ENCODE assay signal across 11 cellular contexts in the genomic region with DNA sequence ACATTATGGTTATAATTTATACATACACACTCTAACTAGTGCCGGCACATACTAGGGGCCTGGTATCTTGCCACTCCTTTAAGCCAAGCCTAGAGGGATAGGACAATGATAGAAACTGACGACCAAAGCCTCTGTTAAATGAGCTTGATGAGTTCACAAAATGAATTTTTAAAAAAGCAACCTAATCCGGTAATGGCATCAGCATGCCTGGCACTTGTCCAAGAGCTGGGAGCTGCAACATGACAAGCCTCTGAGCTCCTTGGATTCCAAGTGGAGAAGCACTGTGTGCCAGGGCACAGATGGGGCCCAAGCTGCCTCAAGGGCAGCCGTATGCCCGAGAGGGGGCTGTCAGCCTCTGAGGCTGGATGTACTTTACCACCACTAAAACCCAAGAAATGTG. TPM values are rescaled to one million over a fixed set of nuclear protein-coding genes. Genes with fewer than 3 reads are reported as not detected.
A peak's percentile ranks its signal among the peaks of the same experiment; 100 is the strongest.
DNase-seq lines count a peak whose midpoint lies in the region; ATAC-seq and TF ChIP-seq lines count a peak whose summit lies in the region.
"Had no signal": no experiment of that assay in that cellular context is flagged by ENCODE, and none has a peak within 500 bp of the region (broad histone marks: within the 10 kb centered on the region; RNA-seq: fewer than 3 reads in every experiment).

No MANE protein-coding gene starts in this region.

- H3K27ac Mint-ChIP-seq in endodermal cell: no peak overlapping the region
- no peak overlapping the region for H3K27ac Mint-ChIP-seq in stimulated activated naive B cell treated with anti-CD40 and anti-IgM and Interleukin-4, amounts not matched to agents 10 μg/mL and 1 μg/mL and 100 μg/mL, for 72 hours
- H3K27ac Mint-ChIP-seq: T-helper 1 cell treated with Interleukin-12 subunit alpha and Interleukin-12 subunit beta and Interleukin-4 antibody, amounts not matched to agents 30 μg/mL and 1 μg/mL, for 36 hours had no signal

- H3K4me3 Mint-ChIP-seq in endodermal cell: peak overlapping the region; percentile 56
- no peak overlapping the region for H3K4me3 Mint-ChIP-seq in stimulated activated naive B cell treated with anti-CD40 and anti-IgM and Interleukin-4, amounts not matched to agents 10 μg/mL and 1 μg/mL and 100 μg/mL, for 72 hours
- H3K4me3 Mint-ChIP-seq: dendritic cell treated with granulocyte-macrophage colony-stimulating factor and Interleukin-4, amounts not matched to agents 40 ng/mL and 50 ng/mL, for 4 days; natural killer cell treated with Interleukin-12 subunit alpha and Interleukin-12 subunit beta and Interleukin-15 and Interleukin-18, amount 100 ng/mL, for 72 hours; T-helper 1 cell treated with Interleukin-12 subunit alpha and Interleukin-12 subunit beta and Interleukin-4 antibody, amounts not matched to agents 30 μg/mL and 1 μg/mL, for 36 hours had no signal

- no peak overlapping the region for H3K4me3 ChIP-seq in endodermal cell (ENCODE audit: low read length)
- H3K4me3 ChIP-seq in osteoblast (ENCODE audit: insufficient read depth, low read length): no peak overlapping the region
- H3K4me3 ChIP-seq in effector memory CD4-positive, alpha-beta T cell (ENCODE audit: insufficient read depth, low read depth, low read length, poor library complexity, severe bottlenecking): no peak overlapping the region

- H3K9ac ChIP-seq in endodermal cell (ENCODE audit: extremely low read depth, low read length, poor library complexity, severe bottlenecking): no peak overlapping the region

- H3K79me2 ChIP-seq in osteoblast (ENCODE audit: insufficient read depth, low read length): peaks cover 15% of the 10 kb centered on the region

- DNase-seq in DMS 273 treated with DMSO at 0.1 percent for 48 hours (lab: John Stamatoyannopoulos, UW): peak; percentile 97
- peak; percentile 48 for DNase-seq in NCI-H345 (lab: John Stamatoyannopoulos, UW)
- no peak for DNase-seq in endodermal cell
- peak; percentile 86 for DNase-seq in osteoblast (ENCODE audit: insufficient read length, low spot score, missing footprints)
- no peak for DNase-seq in effector memory CD4-positive, alpha-beta T cell
- no peak for DNase-seq in T-helper 9 cell
- DNase-seq in stimulated activated naive B cell treated with anti-CD40 and anti-IgM and Interleukin-4, amounts not matched to agents 10 μg/mL and 1 μg/mL and 100 μg/mL, for 72 hours: no peak

- H3K27ac ChIP-seq in endodermal cell (ENCODE audit: low read depth, low read length) (no peak overlapping the region), osteoblast (ENCODE audit: low read depth, low read length) (no peak overlapping the region)
- no peak overlapping the region for H3K27ac ChIP-seq in effector memory CD4-positive, alpha-beta T cell (ENCODE audit: insufficient read depth, low read length, poor library complexity, severe bottlenecking)

- TF ChIP-seq CTCF in endodermal cell (conservative IDR thresholded peaks at IDR 0.05) (no peak), osteoblast (IDR thresholded peaks at IDR 0.05; ENCODE audit: extremely low read depth, low read depth, low read length) (no peak)

- peaks cover 14% of the 10 kb centered on the region for H4K20me1 ChIP-seq in osteoblast (ENCODE audit: insufficient read depth, low read length)

- H3K36me3 ChIP-seq in endodermal cell (ENCODE audit: control insufficient read depth, insufficient read depth, low read length) (peaks cover 24% of the 10 kb centered on the region), osteoblast (ENCODE audit: insufficient read depth, low read length) (peaks cover 37% of the 10 kb centered on the region)
- no peaks in the 10 kb centered on the region for H3K36me3 ChIP-seq in effector memory CD4-positive, alpha-beta T cell (ENCODE audit: control insufficient read depth, insufficient read depth, low read length)

- no peaks in the 10 kb centered on the region for H3K9me3 Mint-ChIP-seq in endodermal cell
- H3K9me3 Mint-ChIP-seq in stimulated activated naive B cell treated with anti-CD40 and anti-IgM and Interleukin-4, amounts not matched to agents 10 μg/mL and 1 μg/mL and 100 μg/mL, for 72 hours: no peaks in the 10 kb centered on the region
- H3K9me3 Mint-ChIP-seq: dendritic cell treated with granulocyte-macrophage colony-stimulating factor and Interleukin-4, amounts not matched to agents 40 ng/mL and 50 ng/mL, for 4 days; natural killer cell treated with Interleukin-12 subunit alpha and Interleukin-12 subunit beta and Interleukin-15 and Interleukin-18, amount 100 ng/mL, for 72 hours; T-helper 1 cell treated with Interleukin-12 subunit alpha and Interleukin-12 subunit beta and Interleukin-4 antibody, amounts not matched to agents 30 μg/mL and 1 μg/mL, for 36 hours had no signal

- no peaks in the 10 kb centered on the region for H3K27me3 Mint-ChIP-seq in endodermal cell (ENCODE audit: insufficient read depth)
- peaks cover 43 to 58% of the 10 kb centered on the region in 2 donors for H3K27me3 Mint-ChIP-seq in stimulated activated naive B cell treated with anti-CD40 and anti-IgM and Interleukin-4, amounts not matched to agents 10 μg/mL and 1 μg/mL and 100 μg/mL, for 72 hours

- peaks cover 18% of the 10 kb centered on the region for H3K4me1 ChIP-seq in endodermal cell (ENCODE audit: control insufficient read depth, insufficient read depth, low read length)
- H3K4me1 ChIP-seq in osteoblast (ENCODE audit: insufficient read depth, low read length): peaks cover 29% of the 10 kb centered on the region
- H3K4me1 ChIP-seq in effector memory CD4-positive, alpha-beta T cell (ENCODE audit: control insufficient read depth, insufficient read depth, low read length, poor library complexity, severe bottlenecking): no peaks in the 10 kb centered on the region

- H3K27me3 ChIP-seq in endodermal cell (ENCODE audit: control insufficient read depth, insufficient read depth, low read length, poor library complexity, severe bottlenecking) (no peaks in the 10 kb centered on the region), osteoblast (ENCODE audit: insufficient read depth, low read length) (no peaks in the 10 kb centered on the region)
- peaks cover 24% of the 10 kb centered on the region for H3K27me3 ChIP-seq in effector memory CD4-positive, alpha-beta T cell (replicated peaks; ENCODE audit: control insufficient read depth, insufficient read depth, low read length, poor library complexity, severe bottlenecking)

- no peak overlapping the region for H3K4me2 ChIP-seq in osteoblast (ENCODE audit: insufficient read depth, low read length)

- ATAC-seq in HG02852 (IDR thresholded peaks at IDR 0.05; ENCODE audit: unreplicated experiment): no peak
- no peak for ATAC-seq in stimulated activated naive B cell treated with anti-CD40 and anti-IgM and Interleukin-4, amounts not matched to agents 10 μg/mL and 1 μg/mL and 100 μg/mL, for 72 hours (replicated peaks)
- ATAC-seq: natural killer cell treated with Interleukin-12 subunit alpha and Interleukin-12 subunit beta and Interleukin-15 and Interleukin-18, amount 100 ng/mL, for 72 hours had no signal

- 87 to 89% methylated on average over 3 to 5 of the region's 5 CpGs for WGBS in endodermal cell (ENCODE audit: insufficient coverage in 1 of 2, insufficient read length in 1 of 2), 2 experiments

- H3K4me1 Mint-ChIP-seq in endodermal cell: peaks cover 84% of the 10 kb centered on the region
- H3K4me1 Mint-ChIP-seq in stimulated activated naive B cell treated with anti-CD40 and anti-IgM and Interleukin-4, amounts not matched to agents 10 μg/mL and 1 μg/mL and 100 μg/mL, for 72 hours: peaks cover 14 to 21% of the 10 kb centered on the region in 2 donors

- peaks cover 43% of the 10 kb centered on the region for H3K36me3 Mint-ChIP-seq in endodermal cell (ENCODE audit: low read depth)
- H3K36me3 Mint-ChIP-seq in stimulated activated naive B cell treated with anti-CD40 and anti-IgM and Interleukin-4, amounts not matched to agents 10 μg/mL and 1 μg/mL and 100 μg/mL, for 72 hours: no peaks in the 10 kb centered on the region

- H3K9me3 ChIP-seq in endodermal cell (ENCODE audit: control insufficient read depth, low read length): no peaks in the 10 kb centered on the region
- no peaks in the 10 kb centered on the region for H3K9me3 ChIP-seq in osteoblast (ENCODE audit: low read depth, low read length)
- H3K9me3 ChIP-seq in effector memory CD4-positive, alpha-beta T cell (ENCODE audit: control insufficient read depth, low read length): no peaks in the 10 kb centered on the region

- no peak overlapping the region for H2AFZ ChIP-seq in osteoblast (ENCODE audit: low read length)

RNA-seq across cellular contexts. Expression of gene ETV5, which starts 9.7 kb away (rescaled TPM):
- 10 to 100 TPM; 56.4 to 84.1 TPM for total RNA-seq in endodermal cell
- polyA plus RNA-seq in endodermal cell (2013, experiment 1 of 2): 35.3 TPM
- polyA plus RNA-seq in endodermal cell (2013, experiment 2 of 2): 36.0 TPM
- 42.3 and 44.5 TPM in 2 replicates for total RNA-seq in osteoblast

Comparison
In these comparisons a context has a peak if more than half of its experiments do, and no peak if none do; other contexts are left out.
1. DNase-seq: peak in DMS 273 treated with DMSO at 0.1 percent for 48 hours (single experiment), NCI-H345 (single experiment) and osteoblast (single experiment); none in endodermal cell (single experiment), effector memory CD4-positive, alpha-beta T cell (0 of 3), T-helper 9 cell (single experiment) and stimulated activated naive B cell treated with anti-CD40 and anti-IgM and Interleukin-4, amounts not matched to agents 10 μg/mL and 1 μg/mL and 100 μg/mL, for 72 hours (single experiment).